Comparison of ENCODE assay signal across 1 cellular context in the genomic region with DNA sequence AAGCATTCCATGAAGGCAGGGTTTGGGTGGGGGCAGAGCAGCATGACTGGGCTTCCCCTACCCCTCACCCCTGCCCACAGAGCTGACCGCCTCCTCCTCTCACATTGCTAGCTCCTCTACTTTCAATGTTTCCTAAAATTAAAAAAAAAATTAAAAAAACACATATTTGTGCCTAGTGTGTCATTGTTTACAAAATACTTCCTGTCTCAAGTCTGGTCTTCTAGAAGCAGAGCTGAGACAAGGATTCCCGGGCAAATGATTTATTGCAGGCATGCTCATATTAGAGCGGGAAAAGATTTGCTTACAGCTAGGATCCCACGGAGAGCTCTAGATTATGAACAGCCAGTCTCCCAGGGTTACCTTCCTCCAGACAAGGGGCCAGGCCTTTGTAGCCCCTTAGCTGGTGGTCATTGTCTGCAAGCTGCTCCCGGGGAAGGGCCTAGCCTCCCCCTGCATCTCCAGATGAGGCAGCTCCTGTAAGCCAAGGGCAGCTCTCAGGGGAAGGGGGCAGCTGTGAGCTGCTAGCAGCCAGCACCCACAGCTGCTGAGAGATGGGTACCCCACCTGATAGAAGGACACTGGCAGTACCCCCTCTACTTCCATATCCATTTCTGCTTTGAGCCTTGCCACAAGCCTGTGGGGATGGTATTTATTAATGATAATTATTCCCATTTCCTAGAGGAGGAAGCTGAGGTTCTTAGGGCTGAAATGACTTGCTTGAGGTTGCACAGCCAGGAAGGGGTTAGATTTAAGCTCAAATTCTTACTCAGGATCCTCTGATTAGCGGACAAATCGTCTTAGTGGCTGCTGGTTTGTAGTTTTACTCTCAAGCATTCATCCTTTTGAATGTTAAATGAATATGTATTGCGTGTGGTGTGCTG.
TF ChIP-seq lines count a peak whose summit lies in the region.

No MANE protein-coding gene starts in this region.

TF ChIP-seq in K562, 482 proteins besides CTCF, POLR2A, EP300 and RAD21 (continued from another document):
- TF ChIP-seq, protein P1, sequence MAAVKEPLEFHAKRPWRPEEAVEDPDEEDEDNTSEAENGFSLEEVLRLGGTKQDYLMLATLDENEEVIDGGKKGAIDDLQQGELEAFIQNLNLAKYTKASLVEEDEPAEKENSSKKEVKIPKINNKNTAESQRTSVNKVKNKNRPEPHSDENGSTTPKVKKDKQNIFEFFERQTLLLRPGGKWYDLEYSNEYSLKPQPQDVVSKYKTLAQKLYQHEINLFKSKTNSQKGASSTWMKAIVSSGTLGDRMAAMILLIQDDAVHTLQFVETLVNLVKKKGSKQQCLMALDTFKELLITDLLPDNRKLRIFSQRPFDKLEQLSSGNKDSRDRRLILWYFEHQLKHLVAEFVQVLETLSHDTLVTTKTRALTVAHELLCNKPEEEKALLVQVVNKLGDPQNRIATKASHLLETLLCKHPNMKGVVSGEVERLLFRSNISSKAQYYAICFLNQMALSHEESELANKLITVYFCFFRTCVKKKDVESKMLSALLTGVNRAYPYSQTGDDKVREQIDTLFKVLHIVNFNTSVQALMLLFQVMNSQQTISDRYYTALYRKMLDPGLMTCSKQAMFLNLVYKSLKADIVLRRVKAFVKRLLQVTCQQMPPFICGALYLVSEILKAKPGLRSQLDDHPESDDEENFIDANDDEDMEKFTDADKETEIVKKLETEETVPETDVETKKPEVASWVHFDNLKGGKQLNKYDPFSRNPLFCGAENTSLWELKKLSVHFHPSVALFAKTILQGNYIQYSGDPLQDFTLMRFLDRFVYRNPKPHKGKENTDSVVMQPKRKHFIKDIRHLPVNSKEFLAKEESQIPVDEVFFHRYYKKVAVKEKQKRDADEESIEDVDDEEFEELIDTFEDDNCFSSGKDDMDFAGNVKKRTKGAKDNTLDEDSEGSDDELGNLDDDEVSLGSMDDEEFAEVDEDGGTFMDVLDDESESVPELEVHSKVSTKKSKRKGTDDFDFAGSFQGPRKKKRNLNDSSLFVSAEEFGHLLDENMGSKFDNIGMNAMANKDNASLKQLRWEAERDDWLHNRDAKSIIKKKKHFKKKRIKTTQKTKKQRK (IDR thresholded peaks at IDR 0.05; ENCODE audit: borderline replicate concordance, low read depth, low read length), result no peak
